19 cellular contexts compared by ENCODE assay signal in the genomic region with DNA sequence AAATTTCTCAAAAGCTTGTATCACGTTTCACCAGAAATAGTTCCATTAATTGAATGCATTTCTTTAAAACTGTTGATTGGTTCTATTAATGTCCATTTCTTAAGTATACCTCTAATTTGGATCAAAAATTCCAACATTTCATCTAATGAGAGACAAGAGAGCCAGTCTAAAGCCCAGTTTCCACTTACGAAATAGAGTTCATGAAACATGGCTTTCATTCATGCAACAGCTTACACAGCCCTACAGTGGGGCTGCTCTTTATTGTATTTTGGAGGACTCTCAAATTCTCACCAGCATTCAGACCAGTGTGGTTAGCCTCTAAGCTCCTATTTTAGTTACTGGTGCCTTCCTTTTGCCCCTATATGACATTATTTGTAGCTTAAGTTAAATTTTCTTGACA.
"Had no signal": no experiment of that assay in that cellular context is flagged by ENCODE, and none has a peak within 500 bp of the region (broad histone marks: within the 10 kb centered on the region; RNA-seq: fewer than 3 reads in every experiment).

No MANE protein-coding gene starts in this region.

- H3K4me3 ChIP-seq: esophagus squamous epithelium, hepatocyte, pancreas, prostate gland, right lobe of liver, spleen, testis, tibial nerve, upper lobe of right lung, vagina had no signal

- H3K4me1 ChIP-seq: esophagus squamous epithelium, pancreas, prostate gland, right lobe of liver, spleen, testis, upper lobe of right lung, vagina had no signal

- H3K36me3 ChIP-seq: esophagus squamous epithelium, pancreas, prostate gland, right lobe of liver, spleen, tibial nerve, upper lobe of right lung, vagina had no signal

- FAIRE-seq: pancreas had no signal

- H3K27ac ChIP-seq: epithelial cell of prostate, esophagus squamous epithelium, hepatocyte, pancreas, prostate gland, right lobe of liver, spleen, testis, upper lobe of right lung, vagina had no signal

- H3K79me2 ChIP-seq: hepatocyte had no signal

- H3K4me2 ChIP-seq: hepatocyte had no signal

- H3K9me3 ChIP-seq: esophagus squamous epithelium, pancreas, prostate gland, right lobe of liver, testis, tibial nerve, upper lobe of right lung, vagina had no signal

- H2AFZ ChIP-seq: hepatocyte had no signal

- H3K27me3 ChIP-seq: esophagus squamous epithelium, hepatocyte, pancreas, right lobe of liver, spleen, testis, tibial nerve, upper lobe of right lung, vagina had no signal

- DNase-seq: effector memory CD8-positive, alpha-beta T cell; esophagus squamous epithelium; head of caudate nucleus; occipital lobe; pancreas; right lobe of liver; spleen; stimulated activated CD4-positive, alpha-beta T cell treated with anti-CD3 and anti-CD28 coated beads, Interleukin-15, amount 100 ng/mL, for 24 hours; stimulated activated CD4-positive, alpha-beta T cell treated with anti-CD3 and anti-CD28 coated beads, Interleukin-1b, Interleukin-23, amount 100 ng/mL, for 48 hours; stimulated activated CD4-positive, alpha-beta T cell treated with anti-CD3 and anti-CD28 coated beads, Interleukin-4, amount 100 ng/mL, for 4 hours; stimulated activated naive B cell treated with anti-CD40 and anti-IgM and Interleukin-4, amounts not matched to agents 10 μg/mL and 1 μg/mL and 100 μg/mL, for 72 hours; stimulated activated naive CD8-positive, alpha-beta T cell treated with anti-CD3 and anti-CD28 coated beads, Interleukin-15, amount 100 ng/mL, for 72 hours; testis; upper lobe of right lung had no signal
